In genomic region chr2:46980786-46981583, GRCh38 we compare ENCODE assay signal across 11 cellular contexts. TPM values are rescaled to one million over a fixed set of nuclear protein-coding genes. Genes with fewer than 3 reads are reported as not detected.
A peak's percentile ranks its signal among the peaks of the same experiment; 100 is the strongest.
DNase-seq lines count a peak whose midpoint lies in the region; ATAC-seq, FAIRE-seq and TF ChIP-seq lines count a peak whose summit lies in the region.
"Had no signal": no experiment of that assay in that cellular context is flagged by ENCODE, and none has a peak within 500 bp of the region (broad histone marks: within the 10 kb centered on the region; RNA-seq: fewer than 3 reads in every experiment).

No MANE protein-coding gene starts in this region.

- H2AFZ ChIP-seq in H9 (ENCODE audit: low read length): no peak overlapping the region

- no peak for FAIRE-seq in pancreas (lab: Jason Lieb, UNC)

- H3K4me3 ChIP-seq in pancreas: no peak overlapping the region
- H3K4me3 ChIP-seq: SJCRH30 had no signal

- no peak overlapping the region for H3K4me2 ChIP-seq in H9 (ENCODE audit: insufficient read depth, insufficient read length, low read length)

- no peak for ATAC-seq in central memory CD8-positive, alpha-beta T cell (replicated peaks; ENCODE audit: extremely low read depth, poor library complexity, severe bottlenecking)
- peak in 3 of 4 donors; percentile 1 to 5 (median 4) for ATAC-seq in pancreas
- no peak for ATAC-seq in GM19397 (IDR thresholded peaks at IDR 0.05; ENCODE audit: unreplicated experiment)

- H3K4me1 ChIP-seq in H9 (ENCODE audit: insufficient read depth, low read length) (peaks cover 2% of the 10 kb centered on the region), pancreas (peaks cover 24 to 42% (median 28%) of the 10 kb centered on the region in 3 donors)

- H2BK15ac ChIP-seq in H9 (ENCODE audit: low read depth, low read length): no peak overlapping the region

- H3K56ac ChIP-seq in H9 (ENCODE audit: insufficient read length, low read depth, low read length): no peak overlapping the region

- no peak for TF ChIP-seq CTCF in H9 (conservative IDR thresholded peaks at IDR 0.05)
- TF ChIP-seq CTCF in pancreas (IDR thresholded peaks at IDR 0.05): no peak

- H4K8ac ChIP-seq in H9 (replicated peaks; ENCODE audit: insufficient read length, low read depth, low read length): no peak overlapping the region

- no peak overlapping the region for H3K18ac ChIP-seq in H9 (ENCODE audit: insufficient read length, low read depth, low read length)

- peaks cover 9 to 24% of the 10 kb centered on the region in 2 experiments for H3K4me1 Mint-ChIP-seq in H9
- H3K4me1 Mint-ChIP-seq in central memory CD8-positive, alpha-beta T cell: peaks cover 45% of the 10 kb centered on the region

- no peak overlapping the region for H3K23ac ChIP-seq in H9 (ENCODE audit: insufficient read length, low read depth, low read length)

- H2BK5ac ChIP-seq in H9 (ENCODE audit: insufficient read length, low read length): no peak overlapping the region

- H2AK5ac ChIP-seq in H9 (ENCODE audit: insufficient read length, low read length): no peak overlapping the region

- no peaks in the 10 kb centered on the region for H3K27me3 Mint-ChIP-seq in H9 (ENCODE audit: low read depth)
- no peaks in the 10 kb centered on the region for H3K27me3 Mint-ChIP-seq in central memory CD8-positive, alpha-beta T cell

- intact Hi-C loops in pancreas (cut with DNase I): loop anchor here in 1 of 3 donors (5.0 kb wide), 2 partner anchors 191 to 341 kb away; no protein-coding TSS in a partner anchor

- H3K27ac ChIP-seq in H9 (ENCODE audit: insufficient read length, low read depth, low read length): no peak overlapping the region
- H3K27ac ChIP-seq in pancreas: peak overlapping the region; percentile 89 to 91 (median 91)
- H3K27ac ChIP-seq: SJCRH30 had no signal

- H2BK20ac ChIP-seq in H9 (ENCODE audit: low read depth, low read length, poor library complexity, severe bottlenecking): no peak overlapping the region

- H3K14ac ChIP-seq in H9 (ENCODE audit: insufficient read depth, low read length): no peak overlapping the region

- H3K27ac Mint-ChIP-seq in H9: peak overlapping the region in 2 of 3 experiments; percentile 13 to 18; a peak in 3 of 7 replicates
- peak overlapping the region; percentile 77 for H3K27ac Mint-ChIP-seq in central memory CD8-positive, alpha-beta T cell (ENCODE audit: low read depth)

- H3K9me3 Mint-ChIP-seq in H9: no peaks in the 10 kb centered on the region; a peak in 1 of 5 replicates
- no peaks in the 10 kb centered on the region for H3K9me3 Mint-ChIP-seq in central memory CD8-positive, alpha-beta T cell

- H3K4ac ChIP-seq in H9 (ENCODE audit: low read depth, low read length): no peak overlapping the region

- no peaks in the 10 kb centered on the region for H3K27me3 ChIP-seq in H9 (ENCODE audit: insufficient read depth, low read length)
- no peaks in the 10 kb centered on the region for H3K27me3 ChIP-seq in pancreas
- H3K27me3 ChIP-seq: SJCRH30 had no signal

- H3K4me3 Mint-ChIP-seq in H9: no peak overlapping the region
- no peak overlapping the region for H3K4me3 Mint-ChIP-seq in central memory CD8-positive, alpha-beta T cell

- H2BK120ac ChIP-seq in H9 (ENCODE audit: low read depth, low read length, poor library complexity, severe bottlenecking): no peak overlapping the region

- WGBS in H9 (ENCODE audit: extremely low coverage, insufficient read length, low lambda C conversion rate): no CpG with 5 or more reads among the region's 12 CpGs
- 71 to 72% methylated on average over 12 of the region's 12 CpGs for WGBS in pancreas, 2 donors

- H3K79me1 ChIP-seq in H9 (ENCODE audit: insufficient read depth, low read depth, low read length, poor library complexity, severe bottlenecking): no peaks in the 10 kb centered on the region

- peaks cover 0 to 10% (median 9%) of the 10 kb centered on the region in 3 experiments; a peak in 4 of 7 replicates for H3K36me3 Mint-ChIP-seq in H9 (ENCODE audit: insufficient read depth in 1 of 3, low read depth in 3 of 3)
- peaks cover 28% of the 10 kb centered on the region for H3K36me3 Mint-ChIP-seq in central memory CD8-positive, alpha-beta T cell (ENCODE audit: insufficient read depth)

- H3K23me2 ChIP-seq in H9 (ENCODE audit: insufficient read length, low read depth, low read length, poor library complexity, severe bottlenecking): no peaks in the 10 kb centered on the region

- no peaks in the 10 kb centered on the region for H4K20me1 ChIP-seq in H9 (ENCODE audit: control insufficient read depth, insufficient read depth, insufficient read length)

- H3K9ac ChIP-seq in H9 (ENCODE audit: extremely low read depth, insufficient read length, low read length): no peak overlapping the region

- DNase-seq in H9: no peak
- DNase-seq in OCI-M1 (lab: John Stamatoyannopoulos, UW): peak; percentile 35
- DNase-seq in central memory CD8-positive, alpha-beta T cell (ENCODE audit: low spot score in 2 of 2): no peak
- no peak for DNase-seq in pancreas
- DNase-seq in RKO (ENCODE audit: low spot score): no peak
- DNase-seq in NCI-H1105 treated with DMSO at 0.1 percent for 48 hours (lab: John Stamatoyannopoulos, UW): no peak
- DNase-seq: activated CD4-positive, alpha-beta T cell treated with anti-CD3 and anti-CD28 coated beads, Interleukin-2, amount 50 U/mL, for 4 hours; NCI-H1092 treated with DMSO at 0.1 percent for 48 hours; SJCRH30; stimulated activated CD4-positive, alpha-beta T cell treated with anti-CD3 and anti-CD28 coated beads, Interleukin-1b, Interleukin-23, amount 100 ng/mL, for 48 hours had no signal

- H3K9me3 ChIP-seq in H9 (ENCODE audit: control insufficient read depth, low read depth, low read length) (no peaks in the 10 kb centered on the region), pancreas (no peaks in the 10 kb centered on the region)
- H3K9me3 ChIP-seq: SJCRH30 had no signal

- H3K79me2 ChIP-seq in H9 (ENCODE audit: insufficient read depth, low read length): no peaks in the 10 kb centered on the region

- H2BK12ac ChIP-seq in H9 (ENCODE audit: insufficient read length, low read depth, low read length): no peak overlapping the region

- peaks cover 0 to 7% (median 0%) of the 10 kb centered on the region in 3 donors for H3K36me3 ChIP-seq in pancreas

- H3T11ph ChIP-seq in H9 (ENCODE audit: low read length): no peak overlapping the region

- no peak overlapping the region for H4K5ac ChIP-seq in H9 (ENCODE audit: insufficient read length, low read depth, low read length)

- H4K91ac ChIP-seq in H9 (ENCODE audit: insufficient read length, low read depth, low read length): no peak overlapping the region

RNA-seq across cellular contexts. Expression of gene TTC7A, which starts 40.0 kb away (rescaled TPM):
- total RNA-seq in H9 (2021): 9.6 and 10.5 TPM in 2 replicates
- total RNA-seq in pancreas: 10 to 100 TPM; 14.4 to 23.7 (median 21.2) TPM
- polyA plus RNA-seq in pancreas: 10 to 100 TPM; 10.4 to 21.6 TPM

Comparison
In these comparisons a context has a peak if more than half of its experiments do, and no peak if none do; other contexts are left out.
1. ATAC-seq: peak in pancreas (3 of 4); none in central memory CD8-positive, alpha-beta T cell (single experiment) and GM19397 (single experiment).